Comparison of ENCODE assay signal across 9 cellular contexts in the genomic region with DNA sequence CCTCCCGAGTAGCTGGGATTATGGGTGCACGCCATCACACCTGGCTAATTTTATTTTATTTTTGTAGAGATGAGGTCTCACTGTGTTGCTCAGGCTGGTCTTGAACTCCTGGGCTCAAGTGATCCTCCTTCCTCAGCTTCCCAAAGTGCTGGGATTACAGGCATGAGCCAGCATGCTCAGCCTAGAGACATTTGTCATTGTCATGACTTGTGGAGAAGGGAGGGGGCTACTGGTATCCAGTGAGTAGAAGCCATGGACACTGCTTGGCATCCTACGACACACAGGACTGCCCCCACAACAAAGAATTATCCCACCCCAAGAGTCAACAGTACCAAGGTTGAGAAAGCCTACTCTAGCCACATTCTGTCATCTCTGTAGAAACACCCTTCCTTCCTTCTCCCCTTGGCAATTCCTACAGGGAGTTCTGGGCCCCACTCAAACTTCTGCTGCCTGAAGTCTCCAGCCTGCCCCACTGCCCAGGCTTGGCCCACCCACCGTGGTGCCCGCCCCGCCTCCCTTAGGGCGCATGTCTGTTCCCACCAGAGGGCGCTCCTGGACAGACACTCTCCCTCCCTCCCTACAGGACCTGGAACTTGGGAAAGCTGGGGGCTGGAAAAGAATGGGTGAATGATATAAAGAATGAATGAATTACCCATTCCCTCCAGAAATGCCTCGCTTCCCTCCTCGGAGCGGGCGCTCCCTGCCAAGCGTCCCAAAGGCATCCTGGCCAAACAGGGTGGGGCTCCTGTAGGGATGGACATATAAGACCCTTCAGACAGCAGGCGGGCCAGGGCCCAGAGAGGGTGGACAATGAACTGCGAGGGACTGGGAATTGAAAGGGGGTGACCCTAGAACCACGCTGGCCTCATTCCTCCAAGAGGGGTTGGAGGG. TPM values are rescaled to one million over a fixed set of nuclear protein-coding genes. Genes with fewer than 3 reads are reported as not detected.
A peak's percentile ranks its signal among the peaks of the same experiment; 100 is the strongest.
DNase-seq lines count a peak whose midpoint lies in the region; ATAC-seq, FAIRE-seq and TF ChIP-seq lines count a peak whose summit lies in the region.
"Had no signal": no experiment of that assay in that cellular context is flagged by ENCODE, and none has a peak within 500 bp of the region (broad histone marks: within the 10 kb centered on the region; RNA-seq: fewer than 3 reads in every experiment).

No MANE protein-coding gene starts in this region.

- H3K4me1 Mint-ChIP-seq in activated T-helper 17 cell treated with anti-CD3 and anti-CD28 coated beads, Interleukin-2, amount 50 U/mL, for 72 hours: peaks cover 20% of the 10 kb centered on the region
- H3K4me1 Mint-ChIP-seq in neural crest cell: peaks cover 33% of the 10 kb centered on the region

- peak; percentile 73 for TF ChIP-seq CTCF in neural crest cell (conservative IDR thresholded peaks at IDR 0.05)

- no peaks in the 10 kb centered on the region for H3K9me3 Mint-ChIP-seq in activated T-helper 17 cell treated with anti-CD3 and anti-CD28 coated beads, Interleukin-2, amount 50 U/mL, for 72 hours
- H3K9me3 Mint-ChIP-seq in neural crest cell: no peaks in the 10 kb centered on the region
- H3K9me3 Mint-ChIP-seq: activated naive CD4-positive, alpha-beta T cell treated with anti-CD3 and anti-CD28 coated beads, Interleukin-2, amount 50 U/mL, for 24 hours had no signal

- no peaks in the 10 kb centered on the region for H3K27me3 Mint-ChIP-seq in activated T-helper 17 cell treated with anti-CD3 and anti-CD28 coated beads, Interleukin-2, amount 50 U/mL, for 72 hours
- no peaks in the 10 kb centered on the region for H3K27me3 Mint-ChIP-seq in neural crest cell (ENCODE audit: low read depth)
- H3K27me3 Mint-ChIP-seq: activated naive CD4-positive, alpha-beta T cell treated with anti-CD3 and anti-CD28 coated beads, Interleukin-2, amount 50 U/mL, for 24 hours had no signal

- H3K36me3 Mint-ChIP-seq in activated T-helper 17 cell treated with anti-CD3 and anti-CD28 coated beads, Interleukin-2, amount 50 U/mL, for 72 hours (ENCODE audit: low read depth): peaks cover 10% of the 10 kb centered on the region
- H3K36me3 Mint-ChIP-seq in neural crest cell (ENCODE audit: low read depth): no peaks in the 10 kb centered on the region
- H3K36me3 Mint-ChIP-seq: activated naive CD4-positive, alpha-beta T cell treated with anti-CD3 and anti-CD28 coated beads, Interleukin-2, amount 50 U/mL, for 24 hours had no signal

- DNase-seq in Caki2 (ENCODE audit: low read depth) (peak; percentile 79), KBM-7 (peak; percentile 88), RCC 7860 (ENCODE audit: low spot score) (peak; percentile 45), fibroblast of the conjunctiva (ENCODE audit: low read depth) (peak; percentile 58), neural crest cell (ENCODE audit: low read depth, low spot score) (peak; percentile 86), substantia nigra (lab: John Stamatoyannopoulos, UW) (peak in 45 of 49 donors; percentile 19 to 85 (median 63))

- peak overlapping the region; percentile 35 for H3K27ac ChIP-seq in substantia nigra (ENCODE audit: low read depth, low read length, poor library complexity, severe bottlenecking)

- peak; percentile 24 for ATAC-seq in activated T-helper 17 cell treated with anti-CD3 and anti-CD28 coated beads, Interleukin-2, amount 50 U/mL, for 72 hours (replicated peaks)
- no peak for ATAC-seq in HG03521 (IDR thresholded peaks at IDR 0.05; ENCODE audit: unreplicated experiment)

- peak overlapping the region; percentile 91 for H3K4me3 Mint-ChIP-seq in activated T-helper 17 cell treated with anti-CD3 and anti-CD28 coated beads, Interleukin-2, amount 50 U/mL, for 72 hours
- peak overlapping the region; percentile 92 for H3K4me3 Mint-ChIP-seq in neural crest cell

- H3K27ac Mint-ChIP-seq in activated T-helper 17 cell treated with anti-CD3 and anti-CD28 coated beads, Interleukin-2, amount 50 U/mL, for 72 hours: peak overlapping the region; percentile 99
- H3K27ac Mint-ChIP-seq in neural crest cell (ENCODE audit: unreplicated experiment): no peak overlapping the region
- H3K27ac Mint-ChIP-seq: activated naive CD4-positive, alpha-beta T cell treated with anti-CD3 and anti-CD28 coated beads, Interleukin-2, amount 50 U/mL, for 24 hours had no signal

- FAIRE-seq in RCC 7860 (lab: Jason Lieb, UNC): no peak

- in situ Hi-C loops in Caki2 (cut with HindIII; ENCODE audit: low pct_unique_long_range_greater_than_20kb, low sequenced_read_pairs) (no loop called here), KBM-7 (cut with MboI; ENCODE audit: low pct_unique_long_range_greater_than_20kb, low sequenced_read_pairs) (no loop called here)

RNA-seq across cellular contexts. Expression of a gene that starts 5.5 kb away (rescaled TPM):
- 119 and 124 TPM in 2 replicates for total RNA-seq in Caki2 (2014; rRNA removed; shearing (Covaris generic); ENCODE audit: low replicate concordance)
- total RNA-seq in activated T-helper 17 cell treated with anti-CD3 and anti-CD28 coated beads, Interleukin-2, amount 50 U/mL, for 72 hours: 100 to 1,000 TPM; 190 to 192 TPM
- total RNA-seq in neural crest cell: 27.4 and 30.5 TPM in 2 replicates

RNA-seq across cellular contexts. Expression of a gene that starts 43.8 kb away (rescaled TPM):
- total RNA-seq in Caki2 (2014; rRNA removed; shearing (Covaris generic); ENCODE audit: low replicate concordance): 7.6 and 12.2 TPM in 2 replicates
- total RNA-seq in activated T-helper 17 cell treated with anti-CD3 and anti-CD28 coated beads, Interleukin-2, amount 50 U/mL, for 72 hours: 10 to 100 TPM; 20.5 to 33.7 TPM
- 6.8 and 8.4 TPM in 2 replicates for total RNA-seq in neural crest cell

RNA-seq across cellular contexts. Expression of a gene that starts 44.3 kb away (rescaled TPM):
- total RNA-seq in Caki2 (2014; rRNA removed; shearing (Covaris generic); ENCODE audit: low replicate concordance): 0.20 TPM in 1 of 2 replicates, not detected in the other
- total RNA-seq in activated T-helper 17 cell treated with anti-CD3 and anti-CD28 coated beads, Interleukin-2, amount 50 U/mL, for 72 hours: not detected
- not detected in 2 replicates for total RNA-seq in neural crest cell

RNA-seq across cellular contexts. Expression of a gene that starts 50.0 kb away (rescaled TPM):
- total RNA-seq in Caki2 (2014; rRNA removed; shearing (Covaris generic); ENCODE audit: low replicate concordance): 7.1 and 7.9 TPM in 2 replicates
- 1 to 10 TPM in 1 of 2 donors, not detected in 1; 1.4 TPM for total RNA-seq in activated T-helper 17 cell treated with anti-CD3 and anti-CD28 coated beads, Interleukin-2, amount 50 U/mL, for 72 hours
- total RNA-seq in neural crest cell: 9.8 and 11.2 TPM in 2 replicates
